Comparison of ENCODE assay signal across 8 cellular contexts in genomic region chr11:95923441-95923729, GRCh38. TPM values are rescaled to one million over a fixed set of nuclear protein-coding genes. Genes with fewer than 3 reads are reported as not detected.
DNase-seq lines count a peak whose midpoint lies in the region; ATAC-seq and TF ChIP-seq lines count a peak whose summit lies in the region.

No MANE protein-coding gene starts in this region.

- peaks cover 12% of the 10 kb centered on the region for H3K36me3 Mint-ChIP-seq in CD4-positive, alpha-beta T cell (ENCODE audit: low read depth)
- peaks cover 11% of the 10 kb centered on the region for H3K36me3 Mint-ChIP-seq in natural killer cell treated with Interleukin-12 subunit alpha and Interleukin-12 subunit beta and Interleukin-15 and Interleukin-18, amount 100 ng/mL, for 72 hours

- POLR2A ChIA-PET in CD4-positive, alpha-beta T cell (lab: Charles Lee): interaction anchor here (0.7 to 1.0 kb wide), 2 partner anchors 420 to 857 kb away, joined by 3 to 4 read pairs; partner anchors contain the start of genes MAML2 and SRSF8

- H3K27ac ChIP-seq in CD4-positive, alpha-beta T cell (ENCODE audit: low read depth, low read length): peak overlapping the region; percentile 27
- H3K27ac ChIP-seq in colonic mucosa: peak overlapping the region; percentile 90

- TF ChIP-seq CTCF in CD4-positive, alpha-beta T cell (IDR thresholded peaks at IDR 0.05): no peak
- TF ChIP-seq CTCF in LNCaP clone FGC (IDR thresholded peaks at IDR 0.05; ENCODE audit: control insufficient read depth, extremely low read depth, insufficient read depth) (no peak), colonic mucosa (IDR thresholded peaks at IDR 0.05) (no peak)

- no peaks in the 10 kb centered on the region for H3K9me3 ChIP-seq in CD4-positive, alpha-beta T cell (ENCODE audit: control insufficient read depth, low read length)
- H3K9me3 ChIP-seq in colonic mucosa: no peaks in the 10 kb centered on the region

- CTCF ChIA-PET in CD4-positive, alpha-beta T cell (lab: Charles Lee): no interaction called here

- H3K27me3 ChIP-seq in CD4-positive, alpha-beta T cell (ENCODE audit: control insufficient read depth, insufficient read depth, low read length): no peaks in the 10 kb centered on the region
- H3K27me3 ChIP-seq in colonic mucosa: no peaks in the 10 kb centered on the region

- ATAC-seq in CD4-positive, alpha-beta T cell (ENCODE audit: poor library complexity): no peak
- no peak for ATAC-seq in natural killer cell treated with Interleukin-12 subunit alpha and Interleukin-12 subunit beta and Interleukin-15 and Interleukin-18, amount 100 ng/mL, for 72 hours
- no peak for ATAC-seq in left lobe of liver

- no peaks in the 10 kb centered on the region for H3K4me1 ChIP-seq in colonic mucosa

- intact Hi-C loops in CD4-positive, alpha-beta T cell (cut with DNase I, micrococcal nuclease): no loop called here
- intact Hi-C loops in colonic mucosa (cut with DNase I): loop anchor here (10.0 kb wide), 2 partner anchors 71 to 461 kb away; partner anchors contain the start of gene CCDC82

- peak overlapping the region; percentile 74 for H3K27ac Mint-ChIP-seq in CD4-positive, alpha-beta T cell
- H3K27ac Mint-ChIP-seq in natural killer cell treated with Interleukin-12 subunit alpha and Interleukin-12 subunit beta and Interleukin-15 and Interleukin-18, amount 100 ng/mL, for 72 hours: peak overlapping the region; percentile 98 to 99

- H3K36me3 ChIP-seq in colonic mucosa: no peaks in the 10 kb centered on the region

- H3K9me3 Mint-ChIP-seq in CD4-positive, alpha-beta T cell: no peaks in the 10 kb centered on the region
- H3K9me3 Mint-ChIP-seq in natural killer cell treated with Interleukin-12 subunit alpha and Interleukin-12 subunit beta and Interleukin-15 and Interleukin-18, amount 100 ng/mL, for 72 hours: no peaks in the 10 kb centered on the region

- H3K9ac ChIP-seq in colonic mucosa (ENCODE audit: low read depth in 2 of 2, low read length in 2 of 2): peak overlapping the region; percentile 83 to 93

- H3K4me3 ChIP-seq in LNCaP clone FGC (ENCODE audit: low read depth, low read length) (peak overlapping the region; percentile 93), colonic mucosa (peak overlapping the region; percentile 72)

- H3K27me3 Mint-ChIP-seq in CD4-positive, alpha-beta T cell: peaks cover 9% of the 10 kb centered on the region
- H3K27me3 Mint-ChIP-seq in natural killer cell treated with Interleukin-12 subunit alpha and Interleukin-12 subunit beta and Interleukin-15 and Interleukin-18, amount 100 ng/mL, for 72 hours: peaks cover 9 to 16% of the 10 kb centered on the region in 2 donors

- no peak for DNase-seq in CD4-positive, alpha-beta T cell
- DNase-seq in LNCaP clone FGC (ENCODE audit: low read depth) (no peak), colonic mucosa (no peak), COR-L47 (lab: John Stamatoyannopoulos, UW) (no peak), NCI-H82 treated with DMSO at 0.1 percent for 48 hours (lab: John Stamatoyannopoulos, UW; ENCODE audit: unreplicated experiment) (no peak), NCI-H2107 treated with DMSO at 0.1 percent for 48 hours (lab: John Stamatoyannopoulos, UW; ENCODE audit: unreplicated experiment) (no peak), left lobe of liver (ENCODE audit: low spot score) (no peak)
- no peak for DNase-seq in natural killer cell treated with Interleukin-12 subunit alpha and Interleukin-12 subunit beta and Interleukin-15 and Interleukin-18, amount 100 ng/mL, for 72 hours (ENCODE audit: low spot score)

- peak overlapping the region; percentile 95 for H3K4me3 Mint-ChIP-seq in CD4-positive, alpha-beta T cell
- H3K4me3 Mint-ChIP-seq in natural killer cell treated with Interleukin-12 subunit alpha and Interleukin-12 subunit beta and Interleukin-15 and Interleukin-18, amount 100 ng/mL, for 72 hours: peak overlapping the region; percentile 98

- peaks cover 33% of the 10 kb centered on the region for H3K4me1 Mint-ChIP-seq in CD4-positive, alpha-beta T cell (ENCODE audit: low read depth)
- peaks cover 21 to 34% of the 10 kb centered on the region in 2 donors for H3K4me1 Mint-ChIP-seq in natural killer cell treated with Interleukin-12 subunit alpha and Interleukin-12 subunit beta and Interleukin-15 and Interleukin-18, amount 100 ng/mL, for 72 hours (ENCODE audit: low read depth in 2 of 2)

RNA-seq across cellular contexts. Expression of gene MTMR2, which starts 0.5 kb away (rescaled TPM):
- total RNA-seq in CD4-positive, alpha-beta T cell: 1 to 10 TPM; 6.6 to 6.9 TPM
- total RNA-seq in colonic mucosa: 10 to 100 TPM; 29.3 to 34.3 TPM
- total RNA-seq in natural killer cell treated with Interleukin-12 subunit alpha and Interleukin-12 subunit beta and Interleukin-15 and Interleukin-18, amount 100 ng/mL, for 72 hours: 10 to 100 TPM; 47.9 to 51.3 TPM
- 3.1 TPM for total RNA-seq in left lobe of liver
